Comparison of ENCODE assay signal across 3 cellular contexts in the genomic region with DNA sequence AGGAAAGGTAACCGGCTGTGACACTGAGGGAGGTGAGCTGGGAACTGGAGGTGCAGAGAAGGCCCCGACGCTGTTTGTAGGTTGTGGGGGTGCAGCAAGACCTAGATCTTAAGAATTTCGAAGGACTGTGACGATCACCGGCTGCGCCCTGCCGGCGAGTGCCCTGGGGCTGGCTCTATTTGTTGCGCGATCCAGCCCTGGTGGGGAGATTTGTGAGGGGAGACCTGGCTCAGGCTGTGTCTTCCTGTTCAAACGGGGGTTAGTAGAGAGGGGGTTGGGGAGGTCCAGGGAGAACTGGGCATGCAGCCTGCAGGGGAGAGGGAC. TPM values are rescaled to one million over a fixed set of nuclear protein-coding genes. Genes with fewer than 3 reads are reported as not detected.
"Had no signal": no experiment of that assay in that cellular context is flagged by ENCODE, and none has a peak within 500 bp of the region (broad histone marks: within the 10 kb centered on the region; RNA-seq: fewer than 3 reads in every experiment).

No MANE protein-coding gene starts in this region.

RNA-seq across cellular contexts. Expression of a gene that starts 0.7 kb away (rescaled TPM):
- total RNA-seq: activated B cell treated with CpG ODN at 0.5 μM for 24 hours, foreskin keratinocyte, SJSA1 had no signal
